ENCODE assay signal across 1 cellular context in the genomic region with DNA sequence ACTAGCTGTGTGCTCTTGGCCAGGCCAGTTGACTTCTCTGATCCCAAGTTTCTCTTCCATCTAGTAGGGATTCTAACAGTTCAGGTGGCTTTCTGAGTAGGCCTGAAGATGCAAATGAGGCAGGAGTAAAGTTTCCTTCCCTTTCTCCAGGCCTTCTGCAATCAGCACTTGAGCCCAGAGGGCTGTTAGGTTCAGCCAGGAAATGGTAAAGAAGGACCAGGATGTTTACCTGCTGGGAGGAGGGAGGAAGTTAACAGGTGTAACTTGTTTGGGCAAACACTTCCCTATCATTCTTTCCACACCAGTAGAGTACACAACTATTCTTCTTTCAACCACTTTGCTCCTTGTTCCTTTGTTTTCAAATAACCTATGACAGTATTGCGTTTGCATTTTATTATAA.
TF ChIP-seq lines count a peak whose summit lies in the region.

No MANE protein-coding gene starts in this region.

TF ChIP-seq in GM23338, 12 proteins besides CTCF, POLR2A, EP300 and RAD21 (continued from another document):
- TF ChIP-seq ZNF462 (CRISPR knock-in tag; IDR thresholded peaks at IDR 0.05) (no peak), JUNB (IDR thresholded peaks at IDR 0.05; ENCODE audit: unreplicated experiment) (no peak), EZH2 (IDR thresholded peaks at IDR 0.05; ENCODE audit: low read depth, unreplicated experiment) (no peak), ZNF331 (CRISPR knock-in tag; IDR thresholded peaks at IDR 0.05; ENCODE audit: low read depth) (no peak), EZH2phosphoT487 (IDR thresholded peaks at IDR 0.05; ENCODE audit: unreplicated experiment) (no peak), CREB1 (CRISPR knock-in tag; IDR thresholded peaks at IDR 0.05; ENCODE audit: low read depth) (no peak), NANOG (IDR thresholded peaks at IDR 0.05; ENCODE audit: borderline replicate concordance) (no peak), ZNF114 (CRISPR knock-in tag; IDR thresholded peaks at IDR 0.05) (no peak)
TF ChIP-seq in GM23338: peak in this region for 0.
